Comparison of ENCODE assay signal across 19 cellular contexts in the genomic region with DNA sequence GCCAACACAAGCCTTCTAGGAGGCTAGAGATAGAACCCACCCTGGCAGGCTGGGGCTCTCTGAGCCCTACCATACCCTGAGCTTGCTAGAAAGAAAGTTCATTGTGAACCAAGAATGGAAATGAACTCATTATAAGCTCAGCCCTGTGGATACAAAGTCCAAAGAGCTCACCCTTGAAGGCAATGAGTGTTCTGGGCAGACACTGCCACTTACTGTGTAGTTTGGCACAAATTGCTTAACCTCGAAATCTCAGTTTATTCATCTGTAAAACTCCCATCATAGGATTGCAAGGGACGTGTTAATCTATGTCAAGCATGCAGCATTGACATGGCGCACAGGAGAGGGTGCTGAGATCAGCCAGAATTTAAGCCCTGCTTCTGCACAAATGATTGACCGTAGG. TPM values are rescaled to one million over a fixed set of nuclear protein-coding genes. Genes with fewer than 3 reads are reported as not detected.
DNase-seq lines count a peak whose midpoint lies in the region; ATAC-seq, FAIRE-seq and TF ChIP-seq lines count a peak whose summit lies in the region.
"Had no signal": no experiment of that assay in that cellular context is flagged by ENCODE, and none has a peak within 500 bp of the region (broad histone marks: within the 10 kb centered on the region; RNA-seq: fewer than 3 reads in every experiment).

No MANE protein-coding gene starts in this region.

- no peaks in the 10 kb centered on the region for H3K9me3 ChIP-seq in DND-41 (ENCODE audit: insufficient read depth, low read length, severe bottlenecking)
- H3K9me3 ChIP-seq in duodenal mucosa (ENCODE audit: control insufficient read depth in 1 of 2, low read length in 2 of 2): no peaks in the 10 kb centered on the region
- H3K9me3 ChIP-seq in right lobe of liver: no peaks in the 10 kb centered on the region
- no peaks in the 10 kb centered on the region for H3K9me3 ChIP-seq in small intestine (ENCODE audit: control insufficient read depth, low read depth)
- H3K9me3 ChIP-seq: A549, Caco-2 had no signal

- H3K9ac ChIP-seq in DND-41 (ENCODE audit: low read depth, low read length) (no peak overlapping the region), duodenal mucosa (ENCODE audit: low read depth in 1 of 2, low read length in 2 of 2) (no peak overlapping the region)

- H4K20me1 ChIP-seq in DND-41 (ENCODE audit: insufficient read depth, low read length): no peaks in the 10 kb centered on the region

- H3K36me3 ChIP-seq in DND-41 (ENCODE audit: insufficient read depth, low read length): peaks cover 29% of the 10 kb centered on the region
- H3K36me3 ChIP-seq in duodenal mucosa (ENCODE audit: control insufficient read depth in 1 of 2, insufficient read depth in 2 of 2, low read length in 2 of 2): peaks cover 0 to 8% of the 10 kb centered on the region in 2 donors
- peaks cover 0 to 3% (median 0%) of the 10 kb centered on the region in 4 donors for H3K36me3 ChIP-seq in right lobe of liver
- peaks cover 0 to 4% of the 10 kb centered on the region in 2 donors for H3K36me3 ChIP-seq in small intestine (ENCODE audit: control insufficient read depth in 2 of 2, insufficient read depth in 2 of 2, low read length in 2 of 2)
- peaks cover 1% of the 10 kb centered on the region for H3K36me3 ChIP-seq in H7 (replicated peaks; ENCODE audit: control insufficient read depth, insufficient read depth, low read length)

- peaks cover 22% of the 10 kb centered on the region for H3K79me2 ChIP-seq in DND-41 (ENCODE audit: insufficient read depth, low read length)

- DNase-seq in DND-41 (no peak), right lobe of liver (peak in 1 of 3 donors; percentile 70), small intestine (peak; percentile 90), EL (no peak), H7 (no peak), cardiac septum (ENCODE audit: low spot score) (no peak)
- DNase-seq: AML-193; Caco-2; CD4-positive, CD25-positive, alpha-beta regulatory T cell; H9; KBM-7; NCI-H1048; NCI-H146; NCI-H2081; NCI-H748 treated with DMSO at 0.1 percent for 48 hours had no signal

- no peak overlapping the region for H3K4me2 ChIP-seq in DND-41 (ENCODE audit: insufficient read depth, low read length)
- H3K4me2 ChIP-seq: A549 had no signal

- intact Hi-C loops in right lobe of liver (cut with DNase I): no loop called here
- intact Hi-C loops in cardiac septum (cut with DNase I): no loop called here

- H3K4me3 ChIP-seq in DND-41 (ENCODE audit: low read depth in 1 of 2, low read length in 2 of 2) (no peak overlapping the region), duodenal mucosa (ENCODE audit: low read depth in 1 of 2, low read length in 2 of 2) (peak overlapping the region in 1 of 2 donors; percentile 41), right lobe of liver (no peak overlapping the region), small intestine (ENCODE audit: low read depth in 1 of 2, low read length in 2 of 2) (no peak overlapping the region), H7 (ENCODE audit: insufficient read depth, low read depth, low read length) (no peak overlapping the region)
- H3K4me3 ChIP-seq: A549 had no signal

- peaks cover 12% of the 10 kb centered on the region for H3K4me1 ChIP-seq in DND-41 (ENCODE audit: insufficient read depth, low read length)
- peaks cover 27 to 29% of the 10 kb centered on the region in 2 donors for H3K4me1 ChIP-seq in duodenal mucosa (ENCODE audit: control insufficient read depth in 1 of 2, insufficient read depth in 2 of 2, low read length in 2 of 2)
- peaks cover 0 to 68% (median 29%) of the 10 kb centered on the region in 4 donors for H3K4me1 ChIP-seq in right lobe of liver
- H3K4me1 ChIP-seq in small intestine (ENCODE audit: control insufficient read depth in 2 of 2, insufficient read depth in 1 of 2, low read depth in 1 of 2, low read length in 1 of 2): peaks cover 3 to 8% of the 10 kb centered on the region in 2 donors

- H2AFZ ChIP-seq in DND-41 (ENCODE audit: low read depth, low read length): no peak overlapping the region

- ATAC-seq in DND-41 (ENCODE audit: insufficient read depth, low read depth) (no peak), right lobe of liver (peak; percentile 52 to 67 (median 64)), HG03460 (IDR thresholded peaks at IDR 0.05; ENCODE audit: unreplicated experiment) (no peak)
- ATAC-seq: A549 had no signal

- H3K27ac ChIP-seq in DND-41 (ENCODE audit: low read length) (0 out of 2 replicates have a peak overlapping the region, but pooled peaks have one; percentile 8), duodenal mucosa (ENCODE audit: low read depth, low read length) (peak overlapping the region; percentile 68), right lobe of liver (peak overlapping the region; percentile 52 to 91 (median 53)), small intestine (ENCODE audit: low read depth in 1 of 2, low read length in 1 of 2) (peak overlapping the region; percentile 75 to 88)
- H3K27ac ChIP-seq: A549, RWPE1 had no signal

- no peak for TF ChIP-seq CTCF in DND-41 (IDR thresholded peaks at IDR 0.05; ENCODE audit: borderline replicate concordance, extremely low read depth, low read length, poor library complexity, severe bottlenecking)
- TF ChIP-seq CTCF in right lobe of liver (IDR thresholded peaks at IDR 0.05): no peak

- no peak for TF ChIP-seq POLR2A in right lobe of liver (IDR thresholded peaks at IDR 0.05)

- 45% methylated on average over 4 of the region's 4 CpGs for WGBS in right lobe of liver (ENCODE audit: insufficient coverage, low coverage, low lambda C conversion rate, missing lambda C conversion rate)
- 46 to 77% (median 49%) methylated on average over 4 of the region's 4 CpGs for WGBS in small intestine, 3 donors

- no peak for FAIRE-seq in small intestine (lab: Jason Lieb, UNC)
- FAIRE-seq: A549 had no signal

- H3K27me3 ChIP-seq in DND-41 (ENCODE audit: insufficient read depth, low read length, poor library complexity) (no peaks in the 10 kb centered on the region), duodenal mucosa (ENCODE audit: control insufficient read depth in 1 of 2, insufficient read depth in 2 of 2, low read length in 2 of 2) (no peaks in the 10 kb centered on the region), right lobe of liver (no peaks in the 10 kb centered on the region), small intestine (ENCODE audit: control insufficient read depth in 2 of 2, insufficient read depth in 2 of 2, low read length in 2 of 2) (no peaks in the 10 kb centered on the region), H7 (ENCODE audit: control insufficient read depth, insufficient read depth, low read length) (no peaks in the 10 kb centered on the region)

RNA-seq across cellular contexts. Expression of gene KDM8, which starts 5.5 kb away (rescaled TPM):
- 100 to 1,000 TPM in 1 of 6 experiments, 10 to 100 TPM in 5; 11.2 to 153 (median 66.7) TPM for total RNA-seq in right lobe of liver
- polyA plus RNA-seq in small intestine: 100 to 1,000 TPM in 1 of 3 donors, 10 to 100 TPM in 1, 1 to 10 TPM in 1; 8.7 to 117 (median 67.6) TPM
- 7.6 and 12.2 TPM in 2 replicates for total RNA-seq in H7 (2014; rRNA removed; shearing (Covaris generic))
- 3.0 TPM for total RNA-seq in cardiac septum

RNA-seq across cellular contexts. Expression of gene NSMCE1, which starts 59.8 kb away (rescaled TPM):
- total RNA-seq in right lobe of liver (10 to 100 TPM; 23.7 to 42.3 (median 33.1) TPM), cardiac septum (27.2 TPM)
- 10 to 100 TPM; 37.8 to 66.1 (median 42.7) TPM for polyA plus RNA-seq in small intestine
- 22.8 and 24.7 TPM in 2 replicates for total RNA-seq in H7 (2014; rRNA removed; shearing (Covaris generic))

Comparison
In these comparisons a context has a peak if more than half of its experiments do, and no peak if none do; other contexts are left out.
1. ATAC-seq: peak in right lobe of liver (4 of 4); none in DND-41 (single experiment) and HG03460 (single experiment).
2. H3K27ac ChIP-seq: peak in every context shown above with its lines; median percentile 82 in small intestine; 68 in duodenal mucosa; 53 in right lobe of liver; 8 in DND-41.